In the genomic region with DNA sequence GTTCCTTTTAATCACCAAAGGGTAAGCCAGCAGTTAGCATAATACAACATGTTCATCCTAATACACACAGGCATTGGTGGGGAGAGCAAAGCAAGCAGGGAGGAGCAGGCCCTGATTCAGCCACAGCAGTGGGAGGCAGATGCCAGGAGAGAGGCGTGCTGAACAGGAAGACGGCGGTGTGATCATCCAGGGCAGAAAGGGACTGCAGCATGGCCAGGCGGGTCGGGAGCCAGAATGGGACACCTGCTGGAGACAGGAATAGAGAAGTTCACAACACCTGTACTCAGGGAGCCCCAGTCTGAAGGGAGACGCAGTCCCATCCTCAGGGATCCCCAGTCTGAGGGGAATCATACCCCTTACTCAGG, we compare ENCODE assay signal across 19 cellular contexts.
DNase-seq lines count a peak whose midpoint lies in the region; ATAC-seq and TF ChIP-seq lines count a peak whose summit lies in the region.
"Had no signal": no experiment of that assay in that cellular context is flagged by ENCODE, and none has a peak within 500 bp of the region (broad histone marks: within the 10 kb centered on the region; RNA-seq: fewer than 3 reads in every experiment).

No MANE protein-coding gene starts in this region.

- whole genome bisulfite sequencing in endodermal cell (ENCODE audit: insufficient coverage in 1 of 2, insufficient read length in 1 of 2), 2 experiments, result 84 to 93% methylated on average over 5 to 6 of the region's 6 CpGs

- H3K36me3 ChIP-seq in GM23338 (ENCODE audit: insufficient read depth), result no peaks in the 10 kb centered on the region
- no peaks in the 10 kb centered on the region for H3K36me3 ChIP-seq in endodermal cell (ENCODE audit: control insufficient read depth, insufficient read depth, low read length)
- H3K36me3 ChIP-seq in neural progenitor cell, result no peaks in the 10 kb centered on the region
- H3K36me3 ChIP-seq: BLaER1 treated with 17β-estradiol and CSF1 and Interleukin-3, amounts not matched to agents 10 nM and 100 nM had no signal

- H3K27ac Mint-ChIP-seq in GM23338, result no peak overlapping the region
- H3K27ac Mint-ChIP-seq in endodermal cell, result no peak overlapping the region
- peak overlapping the region; percentile 11 for H3K27ac Mint-ChIP-seq in neural progenitor cell
- H3K27ac Mint-ChIP-seq: CD8-positive, alpha-beta T cell had no signal

- DNase-seq in GM23338 (ENCODE audit: low spot score) (peak; percentile 31), NCI-H2227 treated with DMSO at 0.1 percent for 48 hours (lab: John Stamatoyannopoulos, UW) (peak; percentile 36), endodermal cell (peak; percentile 70), neural progenitor cell (ENCODE audit: low spot score) (no peak), SIG-M5 (lab: John Stamatoyannopoulos, UW) (no peak)
- DNase-seq: CD8-positive, alpha-beta T cell; DMS79; NCI-H1417; NCI-H1930; NCI-H2171; NCI-H446 treated with DMSO at 0.1 percent for 48 hours; OCI-M1; Right ventricle myocardium superior had no signal

- H3K9me3 Mint-ChIP-seq in GM23338, result peaks cover 6% of the 10 kb centered on the region; the same call in 2 of the 3 replicates
- H3K9me3 Mint-ChIP-seq in endodermal cell, result no peaks in the 10 kb centered on the region
- H3K9me3 Mint-ChIP-seq in neural progenitor cell, result no peaks in the 10 kb centered on the region
- H3K9me3 Mint-ChIP-seq: CD8-positive, alpha-beta T cell had no signal

- H4K20me1 ChIP-seq in GM23338 (replicated peaks; ENCODE audit: insufficient read depth), result no peaks in the 10 kb centered on the region
- H4K20me1 ChIP-seq in neural progenitor cell (ENCODE audit: low read depth), result no peaks in the 10 kb centered on the region
- H4K20me1 ChIP-seq: BLaER1 treated with 17β-estradiol and CSF1 and Interleukin-3, amounts not matched to agents 10 nM and 100 nM had no signal

- ATAC-seq in GM23338 (peak; percentile 74), HG02852 (IDR thresholded peaks at IDR 0.05; ENCODE audit: unreplicated experiment) (no peak), GM19035 (IDR thresholded peaks at IDR 0.05; ENCODE audit: unreplicated experiment) (no peak)
- ATAC-seq: CD8-positive, alpha-beta T cell; HCT116 had no signal

- H3K9me2 ChIP-seq in GM23338 (ENCODE audit: insufficient read depth), result 0 out of 2 replicates have a peak, but pooled peaks cover 3% of the 10 kb centered on the region

- H3K4me3 Mint-ChIP-seq in GM23338 (no peak overlapping the region), endodermal cell (no peak overlapping the region), neural progenitor cell (no peak overlapping the region)
- H3K4me3 Mint-ChIP-seq: CD8-positive, alpha-beta T cell had no signal

- H3K27ac ChIP-seq in GM23338 (ENCODE audit: low read depth) (no peak overlapping the region), endodermal cell (ENCODE audit: low read depth, low read length) (no peak overlapping the region), neural progenitor cell (no peak overlapping the region)
- H3K27ac ChIP-seq: BLaER1 treated with 17β-estradiol and CSF1 and Interleukin-3, amounts not matched to agents 10 nM and 100 nM; KMS-11; SK-N-MC had no signal

- H3K4me3 ChIP-seq in GM23338 (no peak overlapping the region), endodermal cell (ENCODE audit: low read length) (no peak overlapping the region), neural progenitor cell (no peak overlapping the region)
- H3K4me3 ChIP-seq: BLaER1 treated with 17β-estradiol and CSF1 and Interleukin-3, amounts not matched to agents 10 nM and 100 nM; SK-N-MC had no signal

- H3F3A ChIP-seq in GM23338 (replicated peaks; ENCODE audit: low read depth), result 0 out of 2 replicates have a peak, but pooled peaks cover 3% of the 10 kb centered on the region
- no peaks in the 10 kb centered on the region for H3F3A ChIP-seq in neural progenitor cell (ENCODE audit: low read depth)

- no peaks in the 10 kb centered on the region for H3K27me3 ChIP-seq in GM23338 (ENCODE audit: insufficient read depth)
- no peaks in the 10 kb centered on the region for H3K27me3 ChIP-seq in endodermal cell (ENCODE audit: control insufficient read depth, insufficient read depth, low read length, poor library complexity, severe bottlenecking)
- no peaks in the 10 kb centered on the region for H3K27me3 ChIP-seq in neural progenitor cell
- H3K27me3 ChIP-seq: BLaER1 treated with 17β-estradiol and CSF1 and Interleukin-3, amounts not matched to agents 10 nM and 100 nM had no signal

- no peak overlapping the region for H3K9ac ChIP-seq in endodermal cell (ENCODE audit: extremely low read depth, low read length, poor library complexity, severe bottlenecking)
- H3K9ac ChIP-seq in neural progenitor cell, result no peak overlapping the region
- H3K9ac ChIP-seq: BLaER1 treated with 17β-estradiol and CSF1 and Interleukin-3, amounts not matched to agents 10 nM and 100 nM; KMS-11 had no signal

- TF ChIP-seq CTCF in GM23338 (conservative IDR thresholded peaks at IDR 0.05; ENCODE audit: low read depth in 2 of 2) (no peak), endodermal cell (conservative IDR thresholded peaks at IDR 0.05) (peak; percentile 35), neural progenitor cell (IDR thresholded peaks at IDR 0.05) (no peak)

- H3K4me2 ChIP-seq in GM23338, result no peak overlapping the region
- peak overlapping the region; percentile 31 for H3K4me2 ChIP-seq in neural progenitor cell
- H3K4me2 ChIP-seq: BLaER1 treated with 17β-estradiol and CSF1 and Interleukin-3, amounts not matched to agents 10 nM and 100 nM; KMS-11 had no signal

- H3K36me3 Mint-ChIP-seq in GM23338 (ENCODE audit: low read depth) (no peaks in the 10 kb centered on the region; the same call in 2 of the 3 replicates), endodermal cell (ENCODE audit: low read depth) (no peaks in the 10 kb centered on the region), neural progenitor cell (no peaks in the 10 kb centered on the region)
- H3K36me3 Mint-ChIP-seq: CD8-positive, alpha-beta T cell had no signal

- H2AFZ ChIP-seq in GM23338, result no peak overlapping the region
- peak overlapping the region; percentile 26 for H2AFZ ChIP-seq in neural progenitor cell (replicated peaks)

- H3K27me3 Mint-ChIP-seq in GM23338 (ENCODE audit: insufficient read depth, low read depth, poor library complexity) (peaks cover 7% of the 10 kb centered on the region), endodermal cell (ENCODE audit: insufficient read depth) (peaks cover 4% of the 10 kb centered on the region), neural progenitor cell (ENCODE audit: insufficient read depth, low read depth) (peaks cover 5% of the 10 kb centered on the region)

- no peaks in the 10 kb centered on the region for H3K9me3 ChIP-seq in endodermal cell (ENCODE audit: control insufficient read depth, low read length)
- no peaks in the 10 kb centered on the region for H3K9me3 ChIP-seq in neural progenitor cell (ENCODE audit: low read depth)

- peaks cover 27% of the 10 kb centered on the region for H3K4me1 Mint-ChIP-seq in GM23338
- H3K4me1 Mint-ChIP-seq in endodermal cell, result peaks cover 3% of the 10 kb centered on the region
- peaks cover 7% of the 10 kb centered on the region for H3K4me1 Mint-ChIP-seq in neural progenitor cell

- H3K4me1 ChIP-seq in GM23338 (ENCODE audit: insufficient read depth), result peaks cover 22% of the 10 kb centered on the region
- no peaks in the 10 kb centered on the region for H3K4me1 ChIP-seq in endodermal cell (ENCODE audit: control insufficient read depth, insufficient read depth, low read length)
- peaks cover 11% of the 10 kb centered on the region for H3K4me1 ChIP-seq in neural progenitor cell

- no peaks in the 10 kb centered on the region for H3K79me2 ChIP-seq in GM23338 (replicated peaks; ENCODE audit: insufficient read depth)
- H3K79me2 ChIP-seq in neural progenitor cell (ENCODE audit: low read depth), result no peaks in the 10 kb centered on the region

TF ChIP-seq in GM23338, 12 proteins besides CTCF, POLR2A, EP300 and RAD21 (continues in another document):
- TF ChIP-seq STAT1 (IDR thresholded peaks at IDR 0.05; ENCODE audit: unreplicated experiment) (no peak), NANOG (IDR thresholded peaks at IDR 0.05; ENCODE audit: borderline replicate concordance) (no peak), CREB1 (CRISPR knock-in tag; IDR thresholded peaks at IDR 0.05; ENCODE audit: low read depth) (no peak)
- TF ChIP-seq, protein P1, sequence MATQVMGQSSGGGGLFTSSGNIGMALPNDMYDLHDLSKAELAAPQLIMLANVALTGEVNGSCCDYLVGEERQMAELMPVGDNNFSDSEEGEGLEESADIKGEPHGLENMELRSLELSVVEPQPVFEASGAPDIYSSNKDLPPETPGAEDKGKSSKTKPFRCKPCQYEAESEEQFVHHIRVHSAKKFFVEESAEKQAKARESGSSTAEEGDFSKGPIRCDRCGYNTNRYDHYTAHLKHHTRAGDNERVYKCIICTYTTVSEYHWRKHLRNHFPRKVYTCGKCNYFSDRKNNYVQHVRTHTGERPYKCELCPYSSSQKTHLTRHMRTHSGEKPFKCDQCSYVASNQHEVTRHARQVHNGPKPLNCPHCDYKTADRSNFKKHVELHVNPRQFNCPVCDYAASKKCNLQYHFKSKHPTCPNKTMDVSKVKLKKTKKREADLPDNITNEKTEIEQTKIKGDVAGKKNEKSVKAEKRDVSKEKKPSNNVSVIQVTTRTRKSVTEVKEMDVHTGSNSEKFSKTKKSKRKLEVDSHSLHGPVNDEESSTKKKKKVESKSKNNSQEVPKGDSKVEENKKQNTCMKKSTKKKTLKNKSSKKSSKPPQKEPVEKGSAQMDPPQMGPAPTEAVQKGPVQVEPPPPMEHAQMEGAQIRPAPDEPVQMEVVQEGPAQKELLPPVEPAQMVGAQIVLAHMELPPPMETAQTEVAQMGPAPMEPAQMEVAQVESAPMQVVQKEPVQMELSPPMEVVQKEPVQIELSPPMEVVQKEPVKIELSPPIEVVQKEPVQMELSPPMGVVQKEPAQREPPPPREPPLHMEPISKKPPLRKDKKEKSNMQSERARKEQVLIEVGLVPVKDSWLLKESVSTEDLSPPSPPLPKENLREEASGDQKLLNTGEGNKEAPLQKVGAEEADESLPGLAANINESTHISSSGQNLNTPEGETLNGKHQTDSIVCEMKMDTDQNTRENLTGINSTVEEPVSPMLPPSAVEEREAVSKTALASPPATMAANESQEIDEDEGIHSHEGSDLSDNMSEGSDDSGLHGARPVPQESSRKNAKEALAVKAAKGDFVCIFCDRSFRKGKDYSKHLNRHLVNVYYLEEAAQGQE (IDR thresholded peaks at IDR 0.05; ENCODE audit: unreplicated experiment), result no peak
- TF ChIP-seq, protein P2, sequence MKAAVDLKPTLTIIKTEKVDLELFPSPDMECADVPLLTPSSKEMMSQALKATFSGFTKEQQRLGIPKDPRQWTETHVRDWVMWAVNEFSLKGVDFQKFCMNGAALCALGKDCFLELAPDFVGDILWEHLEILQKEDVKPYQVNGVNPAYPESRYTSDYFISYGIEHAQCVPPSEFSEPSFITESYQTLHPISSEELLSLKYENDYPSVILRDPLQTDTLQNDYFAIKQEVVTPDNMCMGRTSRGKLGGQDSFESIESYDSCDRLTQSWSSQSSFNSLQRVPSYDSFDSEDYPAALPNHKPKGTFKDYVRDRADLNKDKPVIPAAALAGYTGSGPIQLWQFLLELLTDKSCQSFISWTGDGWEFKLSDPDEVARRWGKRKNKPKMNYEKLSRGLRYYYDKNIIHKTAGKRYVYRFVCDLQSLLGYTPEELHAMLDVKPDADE (IDR thresholded peaks at IDR 0.05), result no peak

Comparison
In these comparisons a context has a peak if more than half of its experiments do, and no peak if none do; other contexts are left out.
1. DNase-seq: peak in GM23338 (single experiment), NCI-H2227 treated with DMSO at 0.1 percent for 48 hours (single experiment) and endodermal cell (single experiment); none in neural progenitor cell (single experiment) and SIG-M5 (single experiment).